In genomic region chr10:91206427-91206826, GRCh38 we compare ENCODE assay signal across 8 cellular contexts. TPM values are rescaled to one million over a fixed set of nuclear protein-coding genes. Genes with fewer than 3 reads are reported as not detected.
DNase-seq lines count a peak whose midpoint lies in the region; ATAC-seq and TF ChIP-seq lines count a peak whose summit lies in the region.
"Had no signal": no experiment of that assay in that cellular context is flagged by ENCODE, and none has a peak within 500 bp of the region (broad histone marks: within the 10 kb centered on the region; RNA-seq: fewer than 3 reads in every experiment).

No MANE protein-coding gene starts in this region.

- no peaks in the 10 kb centered on the region for H3K27me3 Mint-ChIP-seq in neural progenitor cell (ENCODE audit: insufficient read depth, low read depth)

- H3K79me2 ChIP-seq in neural progenitor cell (ENCODE audit: low read depth) = no peaks in the 10 kb centered on the region

- no peak overlapping the region for H3K27ac Mint-ChIP-seq in neural progenitor cell

- no peak overlapping the region for H3K4me2 ChIP-seq in neural progenitor cell

- H3K36me3 ChIP-seq in neural progenitor cell = no peaks in the 10 kb centered on the region

- H3K9ac ChIP-seq in neural progenitor cell = no peak overlapping the region

- no peaks in the 10 kb centered on the region for H3K36me3 Mint-ChIP-seq in neural progenitor cell

- H2AFZ ChIP-seq in neural progenitor cell (replicated peaks) = no peak overlapping the region

- ATAC-seq in GM19467 (IDR thresholded peaks at IDR 0.05; ENCODE audit: unreplicated experiment) = peak; percentile 50
- ATAC-seq in HG03565 (IDR thresholded peaks at IDR 0.05; ENCODE audit: unreplicated experiment) = peak; percentile 45
- peak; percentile 77 for ATAC-seq in left ventricle myocardium superior

- H3K4me1 Mint-ChIP-seq in neural progenitor cell = peaks cover 7% of the 10 kb centered on the region

- DNase-seq in left ventricle myocardium superior = no peak
- DNase-seq in posterior cingulate gyrus = no peak
- DNase-seq in neural progenitor cell (ENCODE audit: low spot score) = no peak
- no peak for DNase-seq in central memory CD4-positive, alpha-beta T cell
- DNase-seq: activated gamma-delta T cell had no signal

- H3K27me3 ChIP-seq in neural progenitor cell = peaks cover 3% of the 10 kb centered on the region

- H3K4me1 ChIP-seq in neural progenitor cell = peaks cover 6% of the 10 kb centered on the region

- H3K9me3 Mint-ChIP-seq in neural progenitor cell = no peaks in the 10 kb centered on the region

- no peak overlapping the region for H3K27ac ChIP-seq in neural progenitor cell

- H4K20me1 ChIP-seq in neural progenitor cell (ENCODE audit: low read depth) = no peaks in the 10 kb centered on the region

- H3K9me3 ChIP-seq in neural progenitor cell (ENCODE audit: low read depth) = no peaks in the 10 kb centered on the region

- intact Hi-C loops in left ventricle myocardium superior (cut with micrococcal nuclease) = no loop called here
- intact Hi-C loops in posterior cingulate gyrus (cut with DNase I) = no loop called here

- TF ChIP-seq CTCF in GM12875 (IDR thresholded peaks at IDR 0.05; ENCODE audit: borderline replicate concordance, insufficient read depth, low read depth, low read length) = peak; percentile 23; the same call in 1 of the 2 replicates
- TF ChIP-seq CTCF in neural progenitor cell (IDR thresholded peaks at IDR 0.05) = no peak

- no peak overlapping the region for H3K4me3 ChIP-seq in GM12875 (ENCODE audit: low read depth, low read length)
- no peak overlapping the region for H3K4me3 ChIP-seq in neural progenitor cell

- no peaks in the 10 kb centered on the region for H3F3A ChIP-seq in neural progenitor cell (ENCODE audit: low read depth)

- H3K4me3 Mint-ChIP-seq in neural progenitor cell = no peak overlapping the region

RNA-seq across cellular contexts. Expression of gene PCGF5, which starts 14.0 kb away (rescaled TPM):
- 71.4 TPM for total RNA-seq in left ventricle myocardium superior
- 3.8 and 6.1 TPM in 2 replicates for total RNA-seq in neural progenitor cell (ENCODE audit: low replicate concordance)

Comparison
In these comparisons a context has a peak if more than half of its experiments do, and no peak if none do; other contexts are left out.
1. RNA of gene PCGF5, which starts 14.0 kb away (total RNA-seq): 71.4 TPM in left ventricle myocardium superior (single experiment); 3.8 to 6.1 TPM in neural progenitor cell; every median in the first group is over 10 times any median in the second.
2. Peak in every context shown above with its lines, with median percentiles within 50 percentile points of each other: ATAC-seq.